12 cellular contexts compared by ENCODE assay signal in the genomic region with DNA sequence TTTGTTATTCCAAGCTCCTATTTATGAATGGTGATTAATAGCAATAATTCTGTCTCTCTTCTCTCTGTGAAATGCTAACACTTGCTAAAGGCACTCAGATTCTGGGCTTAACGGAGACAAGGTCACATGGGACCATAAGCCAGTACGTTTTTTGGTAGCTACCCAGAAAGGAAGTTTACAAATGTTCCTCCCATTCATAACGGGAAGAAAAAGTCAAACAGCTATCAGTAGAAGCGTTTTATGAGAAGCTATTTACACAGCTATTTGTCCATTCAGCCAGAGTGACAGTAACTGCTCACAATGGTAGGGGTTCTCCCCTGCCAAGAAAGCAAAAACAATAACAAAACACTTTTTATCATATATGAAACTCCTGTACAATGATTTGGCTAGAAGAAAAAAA. TPM values are rescaled to one million over a fixed set of nuclear protein-coding genes. Genes with fewer than 3 reads are reported as not detected.
DNase-seq lines count a peak whose midpoint lies in the region; ATAC-seq, FAIRE-seq and TF ChIP-seq lines count a peak whose summit lies in the region.
"Had no signal": no experiment of that assay in that cellular context is flagged by ENCODE, and none has a peak within 500 bp of the region (broad histone marks: within the 10 kb centered on the region; RNA-seq: fewer than 3 reads in every experiment).

No MANE protein-coding gene starts in this region.

- CTCF ChIA-PET in A673 (lab: Charles Lee): no interaction called here
- CTCF ChIA-PET in GM12878 (lab: Yijun Ruan, JAX): interaction anchor here (0.9 to 4.3 kb wide), 13 partner anchors 9 to 301 kb away, joined by 3 to 102 read pairs (median 5); partner anchors contain the start of gene ZMAT3

- BruUV-seq in A673 (replicated peaks; lab: Mats Ljungman, UMichigan): no TSS peak
- BruUV-seq in GM12878 (replicated peaks; lab: Mats Ljungman, UMichigan): no TSS peak

- TF ChIP-seq RAD21 in GM12878 (IDR thresholded peaks at IDR 0.05; ENCODE audit: insufficient read depth, low read depth, low read length): no peak

- H3K27ac ChIP-seq in A673 (ENCODE audit: low read depth, low read length, poor library complexity, severe bottlenecking) (no peak overlapping the region), GM12878 (ENCODE audit: control insufficient read depth, insufficient read depth) (no peak overlapping the region; the same call in 1 of the 2 replicates), left lung (no peak overlapping the region), stomach (no peak overlapping the region)
- H3K27ac ChIP-seq: HL-60 had no signal

- no peak overlapping the region; the same call in 1 of the 2 replicates for H3K4me2 ChIP-seq in GM12878 (ENCODE audit: control insufficient read depth, insufficient read depth)

- H3K27me3 ChIP-seq in A673 (replicated peaks; ENCODE audit: insufficient read depth, low read depth, low read length, poor library complexity) (no peaks in the 10 kb centered on the region), GM12878 (replicated peaks in 1 of 2; ENCODE audit: control insufficient read depth in 2 of 2, insufficient read depth in 2 of 2, low read length in 1 of 2) (no peaks in the 10 kb centered on the region), left lung (no peaks in the 10 kb centered on the region), stomach (no peaks in the 10 kb centered on the region)

- H3K36me3 Mint-ChIP-seq in stimulated activated effector memory CD8-positive, alpha-beta T cell treated with anti-CD3 and anti-CD28 coated beads, Interleukin-12 subunit alpha, Interleukin-12 subunit beta, amount 100 ng/mL, for 72 hours: peaks cover 7% of the 10 kb centered on the region

- in situ Hi-C loops in GM12878 (cut with MboI): no loop called here

- no peak for TF ChIP-seq POLR2A in GM12878 (IDR thresholded peaks at IDR 0.05; ENCODE audit: low read depth, low read length)
- TF ChIP-seq POLR2A in stomach (IDR thresholded peaks at IDR 0.05): no peak

- ATAC-seq in HG02610 (IDR thresholded peaks at IDR 0.05; ENCODE audit: unreplicated experiment) (peak; percentile 47), GM12878 (peak; percentile 20), left lung (peak; percentile 23), HG03280 (IDR thresholded peaks at IDR 0.05; ENCODE audit: unreplicated experiment) (no peak)
- ATAC-seq in stimulated activated effector memory CD8-positive, alpha-beta T cell treated with anti-CD3 and anti-CD28 coated beads, Interleukin-12 subunit alpha, Interleukin-12 subunit beta, amount 100 ng/mL, for 72 hours: no peak

- no peak for FAIRE-seq in GM12878 (lab: Jason Lieb, UNC)
- FAIRE-seq: astrocyte had no signal

- TF ChIP-seq EP300 in GM12878 (IDR thresholded peaks at IDR 0.05; ENCODE audit: borderline replicate concordance in 1 of 2, control insufficient read depth in 1 of 2, low read depth in 2 of 2, low read length in 2 of 2) (no peak), stomach (IDR thresholded peaks at IDR 0.05) (no peak)

- TF ChIP-seq CTCF in A673 (conservative IDR thresholded peaks at IDR 0.05; ENCODE audit: low read depth, low read length): no peak
- no peak for TF ChIP-seq CTCF in GM12878 (IDR thresholded peaks at IDR 0.05 in 2 of 3, conservative IDR thresholded peaks at IDR 0.05 in 1 of 3; ENCODE audit: control insufficient read depth in 2 of 3, extremely low read depth in 1 of 3, insufficient read depth in 1 of 3, low read depth in 3 of 3, low read length in 3 of 3)
- no peak for TF ChIP-seq CTCF in left lung (IDR thresholded peaks at IDR 0.05)
- no peak for TF ChIP-seq CTCF in stomach (IDR thresholded peaks at IDR 0.05)

- intact Hi-C loops in A673 (cut with micrococcal nuclease; ENCODE audit: unreplicated experiment): no loop called here
- intact Hi-C loops in GM12878 (cut with micrococcal nuclease; ENCODE audit: unreplicated experiment): no loop called here
- intact Hi-C loops in left lung (cut with DNase I): loop anchor here in 1 of 2 donors (10.0 kb wide), 1 partner anchor 65 kb away; no protein-coding TSS in a partner anchor
- intact Hi-C loops in stomach (cut with DNase I; ENCODE audit: low total_unique reads): no loop called here

- H3K4me1 ChIP-seq in A673 (ENCODE audit: insufficient read depth, low read length, poor library complexity, severe bottlenecking) (peaks cover 29% of the 10 kb centered on the region), GM12878 (ENCODE audit: control insufficient read depth, insufficient read depth, low read length) (peaks cover 51% of the 10 kb centered on the region), left lung (no peaks in the 10 kb centered on the region), stomach (peaks cover 0 to 17% (median 5%) of the 10 kb centered on the region in 4 donors)

- H3K79me2 ChIP-seq in GM12878 (ENCODE audit: control insufficient read depth, insufficient read depth, low read length): peaks cover 1% of the 10 kb centered on the region

- H3K36me3 ChIP-seq in A673 (ENCODE audit: insufficient read depth, low read length, poor library complexity, severe bottlenecking): no peaks in the 10 kb centered on the region
- peaks cover 2 to 8% of the 10 kb centered on the region in 2 experiments; a peak in 3 of 4 replicates for H3K36me3 ChIP-seq in GM12878 (ENCODE audit: control insufficient read depth in 2 of 2, insufficient read depth in 2 of 2, low read length in 1 of 2)
- peaks cover 0 to 12% of the 10 kb centered on the region in 2 donors for H3K36me3 ChIP-seq in left lung
- H3K36me3 ChIP-seq in stomach: peaks cover 0 to 10% (median 6%) of the 10 kb centered on the region in 4 donors

- RAD21 ChIA-PET in GM12878 (lab: Charles Lee; ENCODE audit: unreplicated experiment): interaction anchor here (0.8 to 4.3 kb wide), 13 partner anchors 8 to 542 kb away, joined by 3 to 96 read pairs (median 6); partner anchors contain the start of genes ACTL6A, PIK3CA and ZMAT3

- peak; percentile 14 for DNase-seq in A673 (ENCODE audit: low spot score)
- DNase-seq in GM12878 (ENCODE audit: low read depth, low spot score): no peak
- DNase-seq in left lung: no peak
- DNase-seq in stomach: no peak
- DNase-seq in stimulated activated effector memory CD8-positive, alpha-beta T cell treated with anti-CD3 and anti-CD28 coated beads, Interleukin-12 subunit alpha, Interleukin-12 subunit beta, amount 100 ng/mL, for 72 hours (ENCODE audit: low spot score in 2 of 2): no peak
- DNase-seq in islet precursor cell: no peak
- DNase-seq: NCI-H1048; stimulated activated CD4-positive, alpha-beta T cell treated with anti-CD3 and anti-CD28 coated beads, Interleukin-2, amount 100 ng/mL, for 24 hours had no signal

- SMC1A ChIA-PET in GM12878 (lab: Charles Lee; ENCODE audit: uncharacterized antibody, unreplicated experiment): interaction anchor here (0.6 to 4.2 kb wide), 14 partner anchors 8 to 302 kb away, joined by 3 to 105 read pairs (median 4); partner anchors contain the start of gene ZMAT3

- no peaks in the 10 kb centered on the region for H4K20me1 ChIP-seq in GM12878 (ENCODE audit: control insufficient read depth, insufficient read depth)

- H3K4me3 ChIP-seq in A673 (ENCODE audit: low read depth, low read length, poor library complexity, severe bottlenecking): no peak overlapping the region
- no peak overlapping the region for H3K4me3 ChIP-seq in GM12878
- no peak overlapping the region for H3K4me3 ChIP-seq in left lung
- H3K4me3 ChIP-seq in stomach: no peak overlapping the region

- no peak overlapping the region for H3K9ac ChIP-seq in GM12878 (ENCODE audit: control insufficient read depth, insufficient read depth, low read length)

- no peaks in the 10 kb centered on the region for H3K9me3 Mint-ChIP-seq in stimulated activated effector memory CD8-positive, alpha-beta T cell treated with anti-CD3 and anti-CD28 coated beads, Interleukin-12 subunit alpha, Interleukin-12 subunit beta, amount 100 ng/mL, for 72 hours

- H3K4me3 Mint-ChIP-seq in stimulated activated effector memory CD8-positive, alpha-beta T cell treated with anti-CD3 and anti-CD28 coated beads, Interleukin-12 subunit alpha, Interleukin-12 subunit beta, amount 100 ng/mL, for 72 hours: no peak overlapping the region

- H3K4me1 Mint-ChIP-seq in stimulated activated effector memory CD8-positive, alpha-beta T cell treated with anti-CD3 and anti-CD28 coated beads, Interleukin-12 subunit alpha, Interleukin-12 subunit beta, amount 100 ng/mL, for 72 hours: peaks cover 16% of the 10 kb centered on the region

- POLR2A ChIA-PET in A673 (lab: Charles Lee; ENCODE audit: low non-redundant PET): no interaction called here
- POLR2A ChIA-PET in GM12878 (lab: Charles Lee): interaction anchor here (1.2 to 4.2 kb wide), 5 partner anchors 26 to 302 kb away, joined by 3 to 58 read pairs (median 4); partner anchors contain the start of gene ZMAT3

- 16% methylated on average over 4 of the region's 4 CpGs for WGBS in GM12878 (ENCODE audit: insufficient coverage, insufficient replicate concordance, low lambda C conversion rate, missing lambda C conversion rate)
- 3 to 9% (median 6%) methylated on average over 4 of the region's 4 CpGs for WGBS in stomach, 5 donors

- no peaks in the 10 kb centered on the region for H3K9me3 ChIP-seq in A673 (ENCODE audit: low read depth, low read length, poor library complexity, severe bottlenecking)
- no peaks in the 10 kb centered on the region for H3K9me3 ChIP-seq in GM12878 (replicated peaks; ENCODE audit: control insufficient read depth, insufficient read depth, low read length)
- H3K9me3 ChIP-seq in left lung: no peaks in the 10 kb centered on the region
- no peaks in the 10 kb centered on the region for H3K9me3 ChIP-seq in stomach

- no peak overlapping the region for H3K27ac Mint-ChIP-seq in stimulated activated effector memory CD8-positive, alpha-beta T cell treated with anti-CD3 and anti-CD28 coated beads, Interleukin-12 subunit alpha, Interleukin-12 subunit beta, amount 100 ng/mL, for 72 hours

- peak overlapping the region; percentile 17; the same call in 1 of the 2 replicates for H2AFZ ChIP-seq in GM12878 (ENCODE audit: control insufficient read depth, low read depth, low read length)

RNA-seq across cellular contexts. Expression of gene ZMAT3, which starts 51.5 kb away (rescaled TPM):
- total RNA-seq in A673 (2021): 8.6 and 9.5 TPM in 2 replicates
- 70.3 and 76.3 TPM in 2 replicates for total RNA-seq in GM12878 (2013; cell fraction: nucleolus; rRNA removed)
- total RNA-seq in GM12878 (2014; rRNA removed): 13.4 and 16.5 TPM in 2 replicates
- total RNA-seq in GM12878 (2014; rRNA removed; fragmentation: Illumina TruSeq; extraction: Trizol): 24.3 and 27.2 TPM in 2 replicates
- 41.7 and 46.8 TPM in 2 replicates for total RNA-seq in GM12878 (2021)
- 14.5 TPM for polyA plus RNA-seq in GM12878 (2011; ENCODE audit: low read depth)
- 55.9 and 71.3 TPM in 2 replicates for polyA plus RNA-seq in GM12878 (2011; rRNA removed)
- polyA plus RNA-seq in GM12878 (2011; cell fraction: cytosol; rRNA removed): 34.0 and 42.8 TPM in 2 replicates
- 20.6 and 26.7 TPM in 2 replicates for polyA plus RNA-seq in GM12878 (2011; cell fraction: nucleus; rRNA removed)
- 23.6 and 25.6 TPM in 2 replicates for polyA plus RNA-seq in GM12878 (2012)
- polyA plus RNA-seq in GM12878 (2014; fragmentation: Illumina TruSeq; extraction: Trizol): 31.8 and 39.9 TPM in 2 replicates
- polyA plus RNA-seq in GM12878 (2014; fragmentation: Nextera tagmentation; extraction: Ambion mirVana): 10 to 100 TPM in 1 of 2 experiments, 1 to 10 TPM in 1; 6.2 to 10.4 TPM
- 17.0 and 22.3 TPM in 2 replicates for polyA plus RNA-seq in GM12878 (2014; rRNA removed)
- 10 to 100 TPM; 27.3 to 30.8 TPM for polyA plus RNA-seq in GM12878 (2016; fragmentation: Nextera tagmentation; extraction: Ambion mirVana)
- polyA minus RNA-seq in GM12878 (2011; rRNA and poly(A)+ RNA removed): 151 and 197 TPM in 2 replicates
- polyA minus RNA-seq in GM12878 (2011; cell fraction: cytosol; rRNA and poly(A)+ RNA removed): 51.8 and 67.6 TPM in 2 replicates
- 49.3 and 82.5 TPM in 2 replicates for polyA minus RNA-seq in GM12878 (2011; cell fraction: nucleus; rRNA and poly(A)+ RNA removed)
- total RNA-seq in left lung: 10 to 100 TPM; 14.3 to 42.0 TPM
- 10 to 100 TPM in 3 of 5 donors, 1 to 10 TPM in 2; 2.9 to 19.8 (median 10.6) TPM for total RNA-seq in stomach
- polyA plus RNA-seq in stomach: 1 to 10 TPM; 1.4 to 3.4 (median 2.3) TPM

Comparison
In these comparisons a context has a peak if more than half of its experiments do, and no peak if none do; other contexts are left out.
1. ATAC-seq: peak in HG02610 (single experiment), GM12878 (single experiment) and left lung (single experiment); none in HG03280 (single experiment) and stimulated activated effector memory CD8-positive, alpha-beta T cell treated with anti-CD3 and anti-CD28 coated beads, Interleukin-12 subunit alpha, Interleukin-12 subunit beta, amount 100 ng/mL, for 72 hours (single experiment).